11 cellular contexts compared by ENCODE assay signal in genomic region chr11:57999523-57999922, GRCh38. TPM values are rescaled to one million over a fixed set of nuclear protein-coding genes. Genes with fewer than 3 reads are reported as not detected.
"Had no signal": no experiment of that assay in that cellular context is flagged by ENCODE, and none has a peak within 500 bp of the region (broad histone marks: within the 10 kb centered on the region; RNA-seq: fewer than 3 reads in every experiment).

No MANE protein-coding gene starts in this region.

RNA-seq across cellular contexts. Expression of gene OR9Q1, which starts 24.2 kb away (rescaled TPM):
- total RNA-seq: OCI-LY7; PC-3; Peyer's patch; Right ventricle myocardium inferior; Right ventricle myocardium superior; RPMI7951; SJCRH30; SJSA1; SK-MEL-5; T-cell; T-helper 1 cell treated with Interleukin-12 subunit alpha and Interleukin-12 subunit beta and Interleukin-4 antibody, amounts not matched to agents 30 ng/mL and 1 ng/mL, for 36 hours had no signal

RNA-seq across cellular contexts. Expression of gene OR6Q1, which starts 31.2 kb away (rescaled TPM):
- total RNA-seq: OCI-LY7; PC-3; Peyer's patch; Right ventricle myocardium inferior; Right ventricle myocardium superior; RPMI7951; SJCRH30; SJSA1; SK-MEL-5; T-cell; T-helper 1 cell treated with Interleukin-12 subunit alpha and Interleukin-12 subunit beta and Interleukin-4 antibody, amounts not matched to agents 30 ng/mL and 1 ng/mL, for 36 hours had no signal
